In genomic region chr10:25245171-25245570, GRCh38 we compare ENCODE assay signal across 17 cellular contexts.
A peak's percentile ranks its signal among the peaks of the same experiment; 100 is the strongest.
DNase-seq lines count a peak whose midpoint lies in the region; ATAC-seq and TF ChIP-seq lines count a peak whose summit lies in the region.
"Had no signal": no experiment of that assay in that cellular context is flagged by ENCODE, and none has a peak within 500 bp of the region (broad histone marks: within the 10 kb centered on the region; RNA-seq: fewer than 3 reads in every experiment).

No MANE protein-coding gene starts in this region.

- DNase-seq in COLO829 (ENCODE audit: low spot score) (peak; percentile 56), amniotic epithelial cell (ENCODE audit: low read depth) (peak; percentile 2), neural progenitor cell (ENCODE audit: low spot score) (peak; percentile 4), NCI-H2029 treated with DMSO at 0.1 percent for 48 hours (lab: John Stamatoyannopoulos, UW) (no peak), AG08396 (ENCODE audit: low spot score) (no peak)
- no peak for DNase-seq in naive thymus-derived CD8-positive, alpha-beta T cell
- DNase-seq: 8988T; ACHN; C1 segment of cervical spinal cord; CD8-positive, alpha-beta T cell; DMS 273 treated with DMSO at 0.1 percent for 48 hours; DMS79; GF-D8; GM23248; H7; HCEC 1CT had no signal

- H3K27me3 Mint-ChIP-seq in neural progenitor cell (ENCODE audit: insufficient read depth, low read depth): no peaks in the 10 kb centered on the region
- no peaks in the 10 kb centered on the region for H3K27me3 Mint-ChIP-seq in naive thymus-derived CD8-positive, alpha-beta T cell

- H3F3A ChIP-seq in neural progenitor cell (ENCODE audit: low read depth): no peaks in the 10 kb centered on the region

- H2AFZ ChIP-seq in neural progenitor cell (replicated peaks): no peak overlapping the region
- H2AFZ ChIP-seq: GM23248 had no signal

- H3K9ac ChIP-seq in neural progenitor cell: no peak overlapping the region
- H3K9ac ChIP-seq: GM23248 had no signal

- H3K4me1 Mint-ChIP-seq in neural progenitor cell: no peaks in the 10 kb centered on the region
- H3K4me1 Mint-ChIP-seq in naive thymus-derived CD8-positive, alpha-beta T cell: no peaks in the 10 kb centered on the region

- H3K27ac Mint-ChIP-seq in neural progenitor cell: no peak overlapping the region
- H3K27ac Mint-ChIP-seq in naive thymus-derived CD8-positive, alpha-beta T cell: no peak overlapping the region
- H3K27ac Mint-ChIP-seq: CD8-positive, alpha-beta T cell had no signal

- H3K4me3 Mint-ChIP-seq in neural progenitor cell: no peak overlapping the region
- no peak overlapping the region for H3K4me3 Mint-ChIP-seq in naive thymus-derived CD8-positive, alpha-beta T cell
- H3K4me3 Mint-ChIP-seq: CD8-positive, alpha-beta T cell had no signal

- H3K36me3 ChIP-seq in neural progenitor cell: no peaks in the 10 kb centered on the region

- no peaks in the 10 kb centered on the region for H3K4me1 ChIP-seq in neural progenitor cell
- H3K4me1 ChIP-seq: A549 had no signal

- no peak overlapping the region for H3K4me3 ChIP-seq in neural progenitor cell
- H3K4me3 ChIP-seq: A549, GM23248 had no signal

- no peaks in the 10 kb centered on the region for H4K20me1 ChIP-seq in neural progenitor cell (ENCODE audit: low read depth)

- H3K9me3 Mint-ChIP-seq in neural progenitor cell: no peaks in the 10 kb centered on the region
- H3K9me3 Mint-ChIP-seq in naive thymus-derived CD8-positive, alpha-beta T cell: peaks cover 0 to 7% (median 0%) of the 10 kb centered on the region in 9 donors
- H3K9me3 Mint-ChIP-seq: CD8-positive, alpha-beta T cell had no signal

- no peaks in the 10 kb centered on the region for H3K79me2 ChIP-seq in neural progenitor cell (ENCODE audit: low read depth)

- POLR2A ChIA-PET in naive thymus-derived CD8-positive, alpha-beta T cell (lab: Charles Lee): no interaction called here

- TF ChIP-seq CTCF in neural progenitor cell (IDR thresholded peaks at IDR 0.05): no peak

- no peaks in the 10 kb centered on the region for H3K36me3 Mint-ChIP-seq in neural progenitor cell
- H3K36me3 Mint-ChIP-seq in naive thymus-derived CD8-positive, alpha-beta T cell: no peaks in the 10 kb centered on the region
- H3K36me3 Mint-ChIP-seq: CD8-positive, alpha-beta T cell had no signal

- no peak overlapping the region for H3K27ac ChIP-seq in neural progenitor cell
- H3K27ac ChIP-seq: A549, GM23248 had no signal

- no peak overlapping the region for H3K4me2 ChIP-seq in neural progenitor cell
- H3K4me2 ChIP-seq: A549 had no signal

- H3K9me3 ChIP-seq in neural progenitor cell (ENCODE audit: low read depth): no peaks in the 10 kb centered on the region
- H3K9me3 ChIP-seq: A549 had no signal

- no peak for ATAC-seq in naive thymus-derived CD8-positive, alpha-beta T cell
- ATAC-seq: A549; CD8-positive, alpha-beta T cell had no signal

- no peaks in the 10 kb centered on the region for H3K27me3 ChIP-seq in neural progenitor cell

Comparison
In these comparisons a context has a peak if more than half of its experiments do, and no peak if none do; other contexts are left out.
1. DNase-seq: peak in COLO829 (single experiment), amniotic epithelial cell (single experiment) and neural progenitor cell (single experiment); none in naive thymus-derived CD8-positive, alpha-beta T cell (0 of 10), NCI-H2029 treated with DMSO at 0.1 percent for 48 hours (single experiment) and AG08396 (single experiment).